In genomic region chrX:18309401-18309800, GRCh38 we compare ENCODE assay signal across 39 cellular contexts.
"Had no signal": no experiment of that assay in that cellular context is flagged by ENCODE, and none has a peak within 500 bp of the region (broad histone marks: within the 10 kb centered on the region; RNA-seq: fewer than 3 reads in every experiment).

No MANE protein-coding gene starts in this region.

- H3K27me3 ChIP-seq: adrenal gland, ascending aorta, body of pancreas, brain microvascular endothelial cell, breast epithelium, cardiac muscle cell had no signal

- H3K27ac ChIP-seq: adrenal gland, ascending aorta, body of pancreas, brain microvascular endothelial cell, breast epithelium, cardiac muscle cell had no signal

- H3K4me3 Mint-ChIP-seq: activated naive CD4-positive, alpha-beta T cell treated with anti-CD3 and anti-CD28 coated beads for 36 hours; activated naive CD4-positive, alpha-beta T cell treated with anti-CD3 and anti-CD28 coated beads, Interleukin-2, amount 10 ng/mL, durations not matched to agents 7 days and 5 days; activated naive CD4-positive, alpha-beta T cell treated with anti-CD3 and anti-CD28 coated beads, Interleukin-2, amount 50 U/mL, for 24 hours; activated naive CD8-positive, alpha-beta T cell; activated naive CD8-positive, alpha-beta T cell treated with anti-CD3 and anti-CD28 coated beads for 36 hours; activated naive CD8-positive, alpha-beta T cell treated with anti-CD3 and anti-CD28 coated beads, Interleukin-2, amount 10 ng/mL, durations not matched to agents 7 days and 5 days; activated naive CD8-positive, alpha-beta T cell treated with anti-CD3 and anti-CD28 coated beads, Interleukin-2, amount 50 U/mL, for 24 hours; activated T-cell treated with anti-CD3 and anti-CD28 coated beads, Interleukin-2, amount 50 U/mL, for 24 hours; activated T-cell treated with anti-CD3 and anti-CD28 coated beads, Interleukin-2, amount 50 U/mL, for 4 hours; activated T-cell treated with anti-CD3 and anti-CD28 coated beads, Interleukin-2, amount 50 U/mL, for 72 hours; activated T-helper 1 cell treated with anti-CD3 and anti-CD28 coated beads, Interleukin-12 subunit alpha, Interleukin-12 subunit beta, Interleukin-2, Interleukin-4 antibody, amounts not matched to agents 30 ng/mL and 10 ng/mL and 1 ng/mL, durations not matched to agents 14 hours and 24 hours and 36 hours; activated T-helper 17 cell treated with anti-CD3 and anti-CD28 coated beads, Interleukin-2, amount 50 U/mL, for 72 hours; brain; central memory CD8-positive, alpha-beta T cell had no signal

- H3K27ac Mint-ChIP-seq: activated naive CD4-positive, alpha-beta T cell treated with anti-CD3 and anti-CD28 coated beads for 36 hours; activated naive CD4-positive, alpha-beta T cell treated with anti-CD3 and anti-CD28 coated beads, Interleukin-2, amount 10 ng/mL, durations not matched to agents 7 days and 5 days; activated naive CD4-positive, alpha-beta T cell treated with anti-CD3 and anti-CD28 coated beads, Interleukin-2, amount 50 U/mL, for 24 hours; activated naive CD4-positive, alpha-beta T cell treated with anti-CD3 and anti-CD28 coated beads, Interleukin-2, amount 50 U/mL, for 72 hours; activated naive CD8-positive, alpha-beta T cell; activated naive CD8-positive, alpha-beta T cell treated with anti-CD3 and anti-CD28 coated beads for 36 hours; activated naive CD8-positive, alpha-beta T cell treated with anti-CD3 and anti-CD28 coated beads, Interleukin-2, amount 10 ng/mL, durations not matched to agents 7 days and 5 days; activated naive CD8-positive, alpha-beta T cell treated with anti-CD3 and anti-CD28 coated beads, Interleukin-2, amount 50 U/mL, for 24 hours; activated T-cell treated with anti-CD3 and anti-CD28 coated beads, Interleukin-2, amount 50 U/mL, for 24 hours; activated T-cell treated with anti-CD3 and anti-CD28 coated beads, Interleukin-2, amount 50 U/mL, for 72 hours; activated T-helper 1 cell treated with anti-CD3 and anti-CD28 coated beads, Interleukin-12 subunit alpha, Interleukin-12 subunit beta, Interleukin-2, Interleukin-4 antibody, amounts not matched to agents 30 ng/mL and 10 ng/mL and 1 ng/mL, durations not matched to agents 14 hours and 24 hours and 36 hours; activated T-helper 17 cell treated with anti-CD3 and anti-CD28 coated beads, Interleukin-2, amount 50 U/mL, for 72 hours; activated T-helper 2 cell treated with anti-CD3 and anti-CD28 coated beads, Interferon-gamma antibody, Interleukin-2, Interleukin-4, amounts not matched to agents 10 μg/mL and 5 μg/mL and 100 μg/mL, durations not matched to agents 14 hours and 24 hours and 36 hours; brain had no signal

- H3K4me3 ChIP-seq: adrenal gland, ascending aorta, body of pancreas, breast epithelium, cardiac muscle cell had no signal

- ATAC-seq: activated naive CD4-positive, alpha-beta T cell treated with anti-CD3 and anti-CD28 coated beads, Interleukin-2, amount 50 U/mL, for 72 hours; activated naive CD8-positive, alpha-beta T cell treated with anti-CD3 and anti-CD28 coated beads, Interleukin-2, amount 50 U/mL, for 24 hours; activated T-cell treated with anti-CD3 and anti-CD28 coated beads, Interleukin-2, amount 50 U/mL, for 4 hours; activated T-cell treated with anti-CD3 and anti-CD28 coated beads, Interleukin-2, amount 50 U/mL, for 72 hours; activated T-helper 17 cell treated with anti-CD3 and anti-CD28 coated beads, Interleukin-2, amount 50 U/mL, for 72 hours; body of pancreas had no signal

- H3K36me3 ChIP-seq: adrenal gland, ascending aorta, brain microvascular endothelial cell, breast epithelium had no signal

- H3K9me3 ChIP-seq: adrenal gland, ascending aorta, body of pancreas had no signal

- H3K4me1 Mint-ChIP-seq: activated naive CD4-positive, alpha-beta T cell treated with anti-CD3 and anti-CD28 coated beads, Interleukin-2, amount 10 ng/mL, durations not matched to agents 7 days and 5 days; activated naive CD4-positive, alpha-beta T cell treated with anti-CD3 and anti-CD28 coated beads, Interleukin-2, amount 50 U/mL, for 24 hours; activated naive CD8-positive, alpha-beta T cell treated with anti-CD3 and anti-CD28 coated beads for 36 hours; activated naive CD8-positive, alpha-beta T cell treated with anti-CD3 and anti-CD28 coated beads, Interleukin-2, amount 50 U/mL, for 24 hours; activated T-helper 17 cell treated with anti-CD3 and anti-CD28 coated beads, Interleukin-2, amount 50 U/mL, for 72 hours; brain; central memory CD8-positive, alpha-beta T cell had no signal

- H3K4me1 ChIP-seq: adrenal gland, ascending aorta, body of pancreas, breast epithelium had no signal

- H3K27me3 Mint-ChIP-seq: activated naive CD4-positive, alpha-beta T cell treated with anti-CD3 and anti-CD28 coated beads, Interleukin-2, amount 10 ng/mL, durations not matched to agents 7 days and 5 days; activated naive CD4-positive, alpha-beta T cell treated with anti-CD3 and anti-CD28 coated beads, Interleukin-2, amount 50 U/mL, for 24 hours; activated naive CD8-positive, alpha-beta T cell; activated naive CD8-positive, alpha-beta T cell treated with anti-CD3 and anti-CD28 coated beads for 36 hours; activated naive CD8-positive, alpha-beta T cell treated with anti-CD3 and anti-CD28 coated beads, Interleukin-2, amount 10 ng/mL, durations not matched to agents 7 days and 5 days; activated naive CD8-positive, alpha-beta T cell treated with anti-CD3 and anti-CD28 coated beads, Interleukin-2, amount 50 U/mL, for 24 hours; activated T-helper 17 cell treated with anti-CD3 and anti-CD28 coated beads, Interleukin-2, amount 50 U/mL, for 72 hours; brain; central memory CD8-positive, alpha-beta T cell had no signal

- DNase-seq: activated effector memory CD4-positive, alpha-beta T cell treated with anti-CD3 and anti-CD28 coated beads, Interleukin-2, amount 50 U/mL, for 16 hours; activated effector memory CD4-positive, alpha-beta T cell treated with Interleukin-2 at 50 U/mL for 16 hours; activated gamma-delta T cell; activated gamma-delta T cell treated with Interleukin-2 at 50 U/mL for 16 hours; activated naive CD4-positive, alpha-beta T cell; activated naive CD4-positive, alpha-beta T cell treated with anti-CD3 and anti-CD28 coated beads for 36 hours; activated naive CD4-positive, alpha-beta T cell treated with anti-CD3 and anti-CD28 coated beads, Interleukin-2, amount 10 ng/mL, durations not matched to agents 7 days and 5 days; activated naive CD4-positive, alpha-beta T cell treated with anti-CD3 and anti-CD28 coated beads, Interleukin-2, amount 50 U/mL, for 16 hours; activated naive CD4-positive, alpha-beta T cell treated with Interleukin-2 at 50 U/mL for 16 hours; activated naive CD8-positive, alpha-beta T cell treated with anti-CD3 and anti-CD28 coated beads for 36 hours; activated naive CD8-positive, alpha-beta T cell treated with anti-CD3 and anti-CD28 coated beads, Interleukin-2, amount 10 ng/mL, durations not matched to agents 7 days and 5 days; activated naive CD8-positive, alpha-beta T cell treated with anti-CD3 and anti-CD28 coated beads, Interleukin-2, amount 50 U/mL, for 24 hours; activated T-cell treated with anti-CD3 and anti-CD28 coated beads, Interleukin-2, amount 50 U/mL, for 1 hour; activated T-cell treated with anti-CD3 and anti-CD28 coated beads, Interleukin-2, amount 50 U/mL, for 24 hours; activated T-cell treated with anti-CD3 and anti-CD28 coated beads, Interleukin-2, amount 50 U/mL, for 4 hours; activated T-cell treated with anti-CD3 and anti-CD28 coated beads, Interleukin-2, amount 50 U/mL, for 48 hours; activated T-cell treated with anti-CD3 and anti-CD28 coated beads, Interleukin-2, amount 50 U/mL, for 72 hours; adrenal gland; amniotic stem cell; amygdala; anterior cingulate cortex; aorta; body of pancreas; brain microvascular endothelial cell; caudate nucleus; central memory CD4-positive, alpha-beta T cell; cerebellar nuclear complex had no signal

- FAIRE-seq: bronchial epithelial cell had no signal

- H3K9me3 Mint-ChIP-seq: activated naive CD4-positive, alpha-beta T cell treated with anti-CD3 and anti-CD28 coated beads for 36 hours; activated naive CD4-positive, alpha-beta T cell treated with anti-CD3 and anti-CD28 coated beads, Interleukin-2, amount 10 ng/mL, durations not matched to agents 7 days and 5 days; activated naive CD4-positive, alpha-beta T cell treated with anti-CD3 and anti-CD28 coated beads, Interleukin-2, amount 50 U/mL, for 24 hours; activated naive CD8-positive, alpha-beta T cell treated with anti-CD3 and anti-CD28 coated beads for 36 hours; activated naive CD8-positive, alpha-beta T cell treated with anti-CD3 and anti-CD28 coated beads, Interleukin-2, amount 10 ng/mL, durations not matched to agents 7 days and 5 days; activated naive CD8-positive, alpha-beta T cell treated with anti-CD3 and anti-CD28 coated beads, Interleukin-2, amount 50 U/mL, for 24 hours; activated T-cell treated with anti-CD3 and anti-CD28 coated beads, Interleukin-2, amount 50 U/mL, for 4 hours; activated T-helper 1 cell treated with anti-CD3 and anti-CD28 coated beads, Interleukin-12 subunit alpha, Interleukin-12 subunit beta, Interleukin-2, Interleukin-4 antibody, amounts not matched to agents 30 ng/mL and 10 ng/mL and 1 ng/mL, durations not matched to agents 14 hours and 24 hours and 36 hours; activated T-helper 17 cell treated with anti-CD3 and anti-CD28 coated beads, Interleukin-2, amount 50 U/mL, for 72 hours; activated T-helper 2 cell treated with anti-CD3 and anti-CD28 coated beads, Interferon-gamma antibody, Interleukin-2, Interleukin-4, amounts not matched to agents 10 μg/mL and 5 μg/mL and 100 μg/mL, durations not matched to agents 14 hours and 24 hours and 36 hours; central memory CD8-positive, alpha-beta T cell had no signal
